ENCODE assay signal across 1 cellular context in genomic region chr6:138084904-138085838, GRCh38.
A peak's percentile ranks its signal among the peaks of the same experiment; 100 is the strongest.
TF ChIP-seq lines count a peak whose summit lies in the region.

No MANE protein-coding gene starts in this region.

TF ChIP-seq in HepG2, 621 proteins besides CTCF, POLR2A, EP300 and RAD21 (continued from another document and continues in another):
- TF ChIP-seq ZNF142 (CRISPR knock-in tag; IDR thresholded peaks at IDR 0.05) (no peak), GATA4 (IDR thresholded peaks at IDR 0.05; ENCODE audit: borderline replicate concordance, low read depth) (no peak), ZNF891 (CRISPR knock-in tag; IDR thresholded peaks at IDR 0.05) (no peak), USF2 (IDR thresholded peaks at IDR 0.05; ENCODE audit: low read depth, low read length) (no peak), USF2 (CRISPR knock-in tag; IDR thresholded peaks at IDR 0.05; ENCODE audit: borderline replicate concordance) (no peak), BORCS8-MEF2B (CRISPR knock-in tag; IDR thresholded peaks at IDR 0.05) (no peak), KDM3A (CRISPR knock-in tag; IDR thresholded peaks at IDR 0.05; ENCODE audit: low read depth) (no peak; the same call in 1 of the 2 replicates), ZFP37 (CRISPR knock-in tag; IDR thresholded peaks at IDR 0.05; ENCODE audit: borderline replicate concordance) (no peak), NFAT5 (CRISPR knock-in tag; IDR thresholded peaks at IDR 0.05) (no peak), PRDM10 (CRISPR knock-in tag; IDR thresholded peaks at IDR 0.05; ENCODE audit: low read depth) (0 out of 2 replicates have a peak, but pooled peaks have one; percentile 68), ATM (IDR thresholded peaks at IDR 0.05; ENCODE audit: borderline replicate concordance) (no peak), ZNF678 (CRISPR knock-in tag; IDR thresholded peaks at IDR 0.05) (no peak), RBM22 (optimal IDR thresholded peaks at IDR 0.05; ENCODE audit: low read length) (no peak), AFF4 (CRISPR knock-in tag; IDR thresholded peaks at IDR 0.05) (no peak), ZNF570 (CRISPR knock-in tag; IDR thresholded peaks at IDR 0.05; ENCODE audit: borderline replicate concordance) (no peak), SNAPC4 (CRISPR knock-in tag; IDR thresholded peaks at IDR 0.05) (0 out of 2 replicates have a peak, but pooled peaks have one; percentile 38), NFYC (CRISPR knock-in tag; IDR thresholded peaks at IDR 0.05) (0 out of 2 replicates have a peak, but pooled peaks have one; percentile 16), DDIT3 (CRISPR knock-in tag; IDR thresholded peaks at IDR 0.05) (no peak), MAFK (conservative IDR thresholded peaks at IDR 0.05 in 1 of 2, IDR thresholded peaks at IDR 0.05 in 1 of 2; ENCODE audit: low read length in 2 of 2) (no peak), STAT5B (CRISPR knock-in tag; IDR thresholded peaks at IDR 0.05) (no peak), HNRNPK (IDR thresholded peaks at IDR 0.05; ENCODE audit: low read depth, low read length, poor library complexity, severe bottlenecking) (no peak)
